ENCODE assay signal across 8 cellular contexts in genomic region chr2:121755237-121756111, GRCh38. TPM values are rescaled to one million over a fixed set of nuclear protein-coding genes. Genes with fewer than 3 reads are reported as not detected.
A peak's percentile ranks its signal among the peaks of the same experiment; 100 is the strongest.
DNase-seq lines count a peak whose midpoint lies in the region; ATAC-seq and TF ChIP-seq lines count a peak whose summit lies in the region.

Gene TSN (plus strand): TSS chr2:121755651. CDS start chr2:121755780, 129 bp downstream.

- intact Hi-C loops in esophagus squamous epithelium (cut with DNase I): no loop called here

- DNase-seq in Daoy (ENCODE audit: low read depth) (peak; percentile 99), GM23338 (ENCODE audit: low spot score) (peak; percentile 99), Kasumi-1 (lab: John Stamatoyannopoulos, UW) (peak; percentile 95 to 97), RKO (ENCODE audit: low spot score) (peak; percentile 96), activated T-helper 1 cell treated with Interleukin-2 at 50 U/mL for 16 hours (ENCODE audit: low read depth) (peak; percentile 96), esophagus squamous epithelium (lab: John Stamatoyannopoulos, UW) (peak; percentile 89), myocyte (ENCODE audit: low read depth) (peak; percentile 97)
- peak; percentile 96 for DNase-seq in stimulated activated CD8-positive, alpha-beta memory T cell treated with anti-CD3 and anti-CD28 coated beads, Interleukin-7, amount 100 ng/mL, for 4 hours (ENCODE audit: low read depth in 2 of 2)

- peak within 1 kb of the TSS; percentile 70; the same call in 1 of the 2 replicates for H2AFZ ChIP-seq in GM23338

- 0% methylated on average over 16 to 39 of the region's 67 CpGs for WGBS in esophagus squamous epithelium, 2 donors

- H3K27me3 Mint-ChIP-seq in GM23338 (ENCODE audit: insufficient read depth, low read depth, poor library complexity): peaks cover 6% of the 10 kb centered on the region

- H3K27me3 ChIP-seq in GM23338 (ENCODE audit: insufficient read depth): no peaks in the 10 kb centered on the region
- no peaks in the 10 kb centered on the region for H3K27me3 ChIP-seq in esophagus squamous epithelium

- TF ChIP-seq POLR2A in esophagus squamous epithelium (IDR thresholded peaks at IDR 0.05): peak in 3 of 4 donors; percentile 48 to 50 (median 48)

- no peaks in the 10 kb centered on the region for H3K9me2 ChIP-seq in GM23338 (ENCODE audit: insufficient read depth)

- H4K20me1 ChIP-seq in GM23338 (replicated peaks; ENCODE audit: insufficient read depth): no peaks in the 10 kb centered on the region

- peak; percentile 100 for ATAC-seq in GM23338

- TF ChIP-seq CTCF in GM23338 (conservative IDR thresholded peaks at IDR 0.05; ENCODE audit: low read depth in 2 of 2) (no peak), esophagus squamous epithelium (IDR thresholded peaks at IDR 0.05) (peak in 1 of 6 experiments; percentile 52)

- H3K4me3 ChIP-seq in GM23338 (peak within 1 kb of the TSS; percentile 99), esophagus squamous epithelium (peak within 1 kb of the TSS; percentile 72 to 95 (median 88))

- 0 out of 2 replicates have a peak, but pooled peaks cover 2% of the 10 kb centered on the region for H3F3A ChIP-seq in GM23338 (replicated peaks; ENCODE audit: low read depth)

- peak within 1 kb of the TSS; percentile 100 for H3K4me2 ChIP-seq in GM23338

- H3K4me1 Mint-ChIP-seq in GM23338: peaks cover 9% of the 10 kb centered on the region

- peaks cover 55% of the 10 kb centered on the region for H3K79me2 ChIP-seq in GM23338 (replicated peaks; ENCODE audit: insufficient read depth)

- H3K27ac ChIP-seq in GM23338 (ENCODE audit: low read depth): peak within 1 kb of the TSS; percentile 92
- H3K27ac ChIP-seq in esophagus squamous epithelium: peak within 1 kb of the TSS; percentile 79 to 85 (median 82)

- H3K36me3 ChIP-seq in GM23338 (ENCODE audit: insufficient read depth): peaks cover 21% of the 10 kb centered on the region; the same call in 1 of the 2 replicates
- peaks cover 0 to 29% (median 7%) of the 10 kb centered on the region in 3 donors for H3K36me3 ChIP-seq in esophagus squamous epithelium

- peaks cover 40% of the 10 kb centered on the region for H3K36me3 Mint-ChIP-seq in GM23338 (ENCODE audit: low read depth)

- peak within 1 kb of the TSS; percentile 92 for H3K27ac Mint-ChIP-seq in GM23338

- H3K9me3 Mint-ChIP-seq in GM23338: no peaks in the 10 kb centered on the region

- H3K4me3 Mint-ChIP-seq in GM23338: peak within 1 kb of the TSS; percentile 89

- peaks cover 14% of the 10 kb centered on the region for H3K4me1 ChIP-seq in GM23338 (ENCODE audit: insufficient read depth)
- peaks cover 13 to 36% (median 16%) of the 10 kb centered on the region in 3 donors for H3K4me1 ChIP-seq in esophagus squamous epithelium

- H3K9me3 ChIP-seq in esophagus squamous epithelium: no peaks in the 10 kb centered on the region

TF ChIP-seq in GM23338, 12 proteins besides CTCF, POLR2A, EP300 and RAD21:
- TF ChIP-seq POLR2AphosphoS5 (IDR thresholded peaks at IDR 0.05; ENCODE audit: low read depth) (peak; percentile 81), STAT1 (IDR thresholded peaks at IDR 0.05; ENCODE audit: unreplicated experiment) (no peak), CREB1 (CRISPR knock-in tag; IDR thresholded peaks at IDR 0.05; ENCODE audit: low read depth) (peak; percentile 88), ETS1 (IDR thresholded peaks at IDR 0.05) (peak; percentile 92)

RNA-seq across cellular contexts. Expression of gene TSN, which starts in this region (rescaled TPM):
- 99.0 and 106 TPM in 2 replicates for total RNA-seq in Daoy (2014; rRNA removed; shearing (Covaris generic))
- total RNA-seq in GM23338 (2014; rRNA removed; shearing (Covaris generic)): 94.2 and 94.8 TPM in 2 replicates
- polyA plus RNA-seq in GM23338 (2016; fragmentation: Nextera tagmentation; extraction: Ambion mirVana): 49.6 and 62.5 TPM in 2 replicates
- 10 to 100 TPM; 27.0 to 38.9 (median 34.9) TPM for total RNA-seq in esophagus squamous epithelium
- 46.4 and 47.2 TPM in 2 replicates for total RNA-seq in myocyte
- 36.6 TPM for polyA plus RNA-seq in myocyte (2012)

Comparison
In these comparisons a context has a peak if more than half of its experiments do, and no peak if none do; other contexts are left out.
1. Peak in every context shown above with its lines: DNase-seq, ATAC-seq, H3K4me3 ChIP-seq and H3K27ac ChIP-seq.